ENCODE assay signal across 10 cellular contexts in the genomic region with DNA sequence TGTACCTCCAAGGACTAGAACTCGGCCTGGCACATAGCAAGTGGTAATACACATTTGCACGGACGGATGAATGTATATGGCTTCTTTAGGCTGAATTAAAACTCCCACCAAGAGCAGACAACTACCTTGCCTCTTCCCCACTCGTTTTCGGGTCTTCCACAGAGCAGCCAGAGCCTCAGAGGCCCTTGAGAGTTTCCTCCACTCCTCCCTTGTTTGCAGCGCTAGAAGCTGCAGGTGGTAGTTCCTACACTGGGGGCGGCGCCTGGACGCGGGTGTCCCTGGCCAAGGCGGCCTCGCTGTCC. TPM values are rescaled to one million over a fixed set of nuclear protein-coding genes. Genes with fewer than 3 reads are reported as not detected.
DNase-seq lines count a peak whose midpoint lies in the region; ATAC-seq and TF ChIP-seq lines count a peak whose summit lies in the region.
"Had no signal": no experiment of that assay in that cellular context is flagged by ENCODE, and none has a peak within 500 bp of the region (broad histone marks: within the 10 kb centered on the region; RNA-seq: fewer than 3 reads in every experiment).

No MANE protein-coding gene starts in this region.

- ATAC-seq in GM19025 (IDR thresholded peaks at IDR 0.05; ENCODE audit: low read depth, unreplicated experiment): peak; percentile 24
- no peak for ATAC-seq in RWPE2 (ENCODE audit: low read depth)
- no peak for ATAC-seq in heart right ventricle
- ATAC-seq in stimulated activated effector memory CD8-positive, alpha-beta T cell treated with anti-CD3 and anti-CD28 coated beads, Interleukin-12 subunit alpha, Interleukin-12 subunit beta, amount 100 ng/mL, for 72 hours: no peak
- no peak for ATAC-seq in HG02852 (IDR thresholded peaks at IDR 0.05; ENCODE audit: unreplicated experiment)

- H3K4me3 Mint-ChIP-seq in stimulated activated effector memory CD8-positive, alpha-beta T cell treated with anti-CD3 and anti-CD28 coated beads, Interleukin-12 subunit alpha, Interleukin-12 subunit beta, amount 100 ng/mL, for 72 hours: no peak overlapping the region

- H3K27ac Mint-ChIP-seq in stimulated activated effector memory CD8-positive, alpha-beta T cell treated with anti-CD3 and anti-CD28 coated beads, Interleukin-12 subunit alpha, Interleukin-12 subunit beta, amount 100 ng/mL, for 72 hours: no peak overlapping the region

- DNase-seq in RWPE2 (ENCODE audit: low spot score): no peak
- DNase-seq in heart right ventricle: no peak
- DNase-seq in stimulated activated effector memory CD8-positive, alpha-beta T cell treated with anti-CD3 and anti-CD28 coated beads, Interleukin-12 subunit alpha, Interleukin-12 subunit beta, amount 100 ng/mL, for 72 hours (ENCODE audit: low spot score in 2 of 2): no peak
- DNase-seq in DMS 273 (lab: John Stamatoyannopoulos, UW; ENCODE audit: unreplicated experiment): no peak
- no peak for DNase-seq in NCI-H1105 treated with DMSO at 0.1 percent for 48 hours (lab: John Stamatoyannopoulos, UW)
- DNase-seq: activated CD4-positive, CD25-positive, alpha-beta regulatory T cell treated with anti-CD3 and anti-CD28 coated beads, Interleukin-2, amount 50 U/mL, for 72 hours; NCI-H1694 had no signal

- no peaks in the 10 kb centered on the region for H3K36me3 Mint-ChIP-seq in stimulated activated effector memory CD8-positive, alpha-beta T cell treated with anti-CD3 and anti-CD28 coated beads, Interleukin-12 subunit alpha, Interleukin-12 subunit beta, amount 100 ng/mL, for 72 hours

- WGBS in heart right ventricle, 2 donors: 18 to 21% methylated on average over 12 of the region's 12 CpGs

- no peaks in the 10 kb centered on the region for H3K27me3 ChIP-seq in RWPE2 (ENCODE audit: insufficient read depth, poor library complexity, severe bottlenecking)
- H3K27me3 ChIP-seq in heart right ventricle: peaks cover 11 to 86% (median 57%) of the 10 kb centered on the region in 7 donors
- H3K27me3 ChIP-seq in rectal smooth muscle tissue (ENCODE audit: control insufficient read depth, insufficient read depth, low read length): no peaks in the 10 kb centered on the region

- TF ChIP-seq CTCF in RWPE2 (IDR thresholded peaks at IDR 0.05; ENCODE audit: poor library complexity, severe bottlenecking): no peak
- no peak for TF ChIP-seq CTCF in heart right ventricle (IDR thresholded peaks at IDR 0.05)

- H3K9ac ChIP-seq in rectal smooth muscle tissue (ENCODE audit: low read length): no peak overlapping the region

- H3K9me3 ChIP-seq in RWPE2 (ENCODE audit: severe bottlenecking): no peaks in the 10 kb centered on the region
- H3K9me3 ChIP-seq in heart right ventricle: peaks cover 0 to 3% (median 0%) of the 10 kb centered on the region in 11 donors

- no peaks in the 10 kb centered on the region for H3K36me3 ChIP-seq in RWPE2 (ENCODE audit: low read depth)
- H3K36me3 ChIP-seq in heart right ventricle: no peaks in the 10 kb centered on the region
- H3K36me3 ChIP-seq in rectal smooth muscle tissue (ENCODE audit: control insufficient read depth, insufficient read depth, low read length): no peaks in the 10 kb centered on the region

- peak overlapping the region; percentile 49 for H3K4me3 ChIP-seq in RWPE2 (ENCODE audit: severe bottlenecking)
- peak overlapping the region; percentile 14 to 58 (median 52) for H3K4me3 ChIP-seq in heart right ventricle
- peak overlapping the region; percentile 66 for H3K4me3 ChIP-seq in rectal smooth muscle tissue (ENCODE audit: low read length)

- peaks cover 4% of the 10 kb centered on the region for H3K9me3 Mint-ChIP-seq in stimulated activated effector memory CD8-positive, alpha-beta T cell treated with anti-CD3 and anti-CD28 coated beads, Interleukin-12 subunit alpha, Interleukin-12 subunit beta, amount 100 ng/mL, for 72 hours

- H3K27ac ChIP-seq in RWPE2 (ENCODE audit: poor library complexity, severe bottlenecking): no peak overlapping the region
- no peak overlapping the region for H3K27ac ChIP-seq in heart right ventricle
- H3K27ac ChIP-seq in rectal smooth muscle tissue (ENCODE audit: low read depth, low read length): no peak overlapping the region

- intact Hi-C loops in heart right ventricle (cut with DNase I): no loop called here

- H3K4me1 Mint-ChIP-seq in stimulated activated effector memory CD8-positive, alpha-beta T cell treated with anti-CD3 and anti-CD28 coated beads, Interleukin-12 subunit alpha, Interleukin-12 subunit beta, amount 100 ng/mL, for 72 hours: no peaks in the 10 kb centered on the region

- H3K4me1 ChIP-seq in RWPE2 (ENCODE audit: insufficient read depth, poor library complexity, severe bottlenecking) (no peaks in the 10 kb centered on the region), heart right ventricle (peaks cover 0 to 16% (median 11%) of the 10 kb centered on the region in 9 donors), rectal smooth muscle tissue (ENCODE audit: control insufficient read depth, insufficient read depth, low read length) (no peaks in the 10 kb centered on the region)

RNA-seq across cellular contexts. Expression of a gene that starts 10.2 kb away (rescaled TPM):
- 1 to 10 TPM; 3.0 to 6.9 (median 4.5) TPM for total RNA-seq in heart right ventricle
- polyA plus RNA-seq in heart right ventricle: 1 to 10 TPM; 1.3 to 8.9 TPM
